21 cellular contexts compared by ENCODE assay signal in genomic region chr7:105719919-105720318, GRCh38.
DNase-seq lines count a peak whose midpoint lies in the region; ATAC-seq and FAIRE-seq lines count a peak whose summit lies in the region.
"Had no signal": no experiment of that assay in that cellular context is flagged by ENCODE, and none has a peak within 500 bp of the region (broad histone marks: within the 10 kb centered on the region; RNA-seq: fewer than 3 reads in every experiment).

No MANE protein-coding gene starts in this region.

- H4K91ac ChIP-seq in trophoblast cell (ENCODE audit: low read depth, low read length) = no peak overlapping the region

- H3K27me3 ChIP-seq in right cardiac atrium (ENCODE audit: control insufficient read depth, insufficient read depth) (no peaks in the 10 kb centered on the region), trophoblast cell (ENCODE audit: insufficient read depth, low read length) (no peaks in the 10 kb centered on the region)
- H3K27me3 ChIP-seq: BLaER1 had no signal

- intact Hi-C loops in cardiac septum (cut with DNase I) = no loop called here
- intact Hi-C loops in right cardiac atrium (cut with DNase I) = no loop called here

- DNase-seq in cardiac septum (ENCODE audit: low spot score) = peak; percentile 38
- DNase-seq in right cardiac atrium = no peak
- DNase-seq in cerebellar cortex (ENCODE audit: low spot score) = peak; percentile 16
- DNase-seq in trophoblast cell = peak; percentile 46 to 81
- no peak for DNase-seq in activated effector memory CD4-positive, alpha-beta T cell treated with anti-CD3 and anti-CD28 coated beads, Interleukin-2, amount 50 U/mL, for 16 hours
- no peak for DNase-seq in ecto neural progenitor cell (ENCODE audit: low spot score)
- DNase-seq in GM19239 (ENCODE audit: insufficient read length, low spot score) = no peak
- DNase-seq: CD4-positive, CD25-positive, alpha-beta regulatory T cell; GOT3; MV-4-11; NCI-H1105; NCI-H1436 treated with DMSO at 0.1 percent for 48 hours; NCI-H187 treated with DMSO at 0.1 percent for 48 hours; NCI-H345; NCI-H510A treated with DMSO at 0.1 percent for 48 hours; NK-92 treated with Interleukin-12 subunit alpha and Interleukin-12 subunit beta, amount 100 ng/mL, for 24 hours; RPMI8226; SHP77 had no signal

- H2AFZ ChIP-seq in trophoblast cell (ENCODE audit: insufficient read depth, low read length, poor library complexity) = no peak overlapping the region

- H3K23ac ChIP-seq in trophoblast cell (ENCODE audit: low read length) = no peak overlapping the region

- no peak overlapping the region for H3K4me2 ChIP-seq in trophoblast cell (ENCODE audit: low read length)

- no peak overlapping the region for H3K4me3 ChIP-seq in right cardiac atrium (ENCODE audit: low read length)
- no peak overlapping the region for H3K4me3 ChIP-seq in trophoblast cell (ENCODE audit: low read depth, low read length)
- H3K4me3 ChIP-seq: BLaER1 had no signal

- no peaks in the 10 kb centered on the region for H3K36me3 ChIP-seq in trophoblast cell (ENCODE audit: control insufficient read depth in 1 of 2, insufficient read depth in 2 of 2, low read length in 2 of 2)
- H3K36me3 ChIP-seq: BLaER1 had no signal

- no peak for ATAC-seq in right cardiac atrium
- ATAC-seq: HCT116 had no signal

- H2BK12ac ChIP-seq in trophoblast cell (ENCODE audit: low read length) = no peak overlapping the region

- H4K12ac ChIP-seq in trophoblast cell (ENCODE audit: low read depth, low read length) = no peak overlapping the region

- H3K4ac ChIP-seq in trophoblast cell (ENCODE audit: low read depth, low read length) = no peak overlapping the region

- H3K9ac ChIP-seq in trophoblast cell (ENCODE audit: low read length) = no peak overlapping the region
- H3K9ac ChIP-seq: BLaER1 had no signal

- no peak overlapping the region for H4K8ac ChIP-seq in trophoblast cell (ENCODE audit: low read depth, low read length)

- H3K14ac ChIP-seq in trophoblast cell (ENCODE audit: low read length) = no peak overlapping the region

- H3K79me1 ChIP-seq in trophoblast cell (ENCODE audit: low read length) = no peaks in the 10 kb centered on the region

- H2BK120ac ChIP-seq in trophoblast cell (ENCODE audit: insufficient read depth, low read length, poor library complexity) = no peak overlapping the region

- no peak overlapping the region for H3K18ac ChIP-seq in trophoblast cell (ENCODE audit: low read length)

- no peaks in the 10 kb centered on the region for H3K79me2 ChIP-seq in trophoblast cell (ENCODE audit: control insufficient read depth, insufficient read depth, low read length, poor library complexity)

- no peak overlapping the region for H2BK5ac ChIP-seq in trophoblast cell (ENCODE audit: low read depth, low read length, poor library complexity)

- WGBS in right cardiac atrium = 86% methylated on average over 4 of the region's 4 CpGs
- no CpG with 5 or more reads among the region's 4 CpGs for WGBS in trophoblast cell (ENCODE audit: extremely low coverage, insufficient coverage, insufficient read length)

- no peak overlapping the region for H2AK5ac ChIP-seq in trophoblast cell (ENCODE audit: low read length)

- FAIRE-seq in GM19239 (lab: Jason Lieb, UNC) = no peak
- FAIRE-seq: D721Med had no signal

- H3K4me1 ChIP-seq in right cardiac atrium (ENCODE audit: control insufficient read depth, insufficient read depth, low read length) (no peaks in the 10 kb centered on the region), trophoblast cell (ENCODE audit: control insufficient read depth in 1 of 2, insufficient read depth in 2 of 2, low read length in 2 of 2) (peaks cover 14 to 17% of the 10 kb centered on the region in 2 experiments)

- H3K9me3 ChIP-seq in right cardiac atrium (ENCODE audit: control insufficient read depth, low read length) (no peaks in the 10 kb centered on the region), trophoblast cell (ENCODE audit: insufficient read depth, low read depth, low read length) (no peaks in the 10 kb centered on the region)
- H3K9me3 ChIP-seq: BLaER1 had no signal

- H3K27ac ChIP-seq in right cardiac atrium (ENCODE audit: low read length) = no peak overlapping the region
- H3K27ac ChIP-seq in trophoblast cell (ENCODE audit: low read depth, low read length) = no peak overlapping the region
- H3K27ac ChIP-seq: BLaER1 had no signal

Comparison
In these comparisons a context has a peak if more than half of its experiments do, and no peak if none do; other contexts are left out.
1. DNase-seq: peak in cardiac septum (single experiment), cerebellar cortex (single experiment) and trophoblast cell (2 of 2); none in right cardiac atrium (0 of 3), activated effector memory CD4-positive, alpha-beta T cell treated with anti-CD3 and anti-CD28 coated beads, Interleukin-2, amount 50 U/mL, for 16 hours (single experiment), ecto neural progenitor cell (single experiment) and GM19239 (single experiment).